Comparison of ENCODE assay signal across 22 cellular contexts in the genomic region with DNA sequence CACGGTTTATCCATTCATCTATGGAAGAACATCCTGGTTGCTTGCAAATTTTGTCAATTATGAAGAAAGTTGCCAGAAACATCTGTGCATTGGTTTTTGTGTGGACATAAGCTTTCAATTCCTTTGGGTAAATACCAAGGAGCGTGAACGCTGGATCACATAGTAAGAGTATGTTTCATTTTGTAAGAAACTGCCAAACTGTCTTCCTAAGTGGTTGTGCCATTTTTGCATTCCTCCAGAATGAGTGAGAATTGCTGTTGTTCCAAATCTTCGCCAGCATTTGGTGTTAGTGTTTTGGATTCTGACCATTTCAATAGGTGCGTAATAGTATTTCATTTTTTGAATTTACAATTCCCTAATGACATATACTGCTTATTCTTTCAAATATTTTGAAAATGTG.
"Had no signal": no experiment of that assay in that cellular context is flagged by ENCODE, and none has a peak within 500 bp of the region (broad histone marks: within the 10 kb centered on the region; RNA-seq: fewer than 3 reads in every experiment).

No MANE protein-coding gene starts in this region.

- DNase-seq: Karpas-422, KG1, MG63, NCI-H1092, NCI-H1105 treated with DMSO at 0.1 percent for 48 hours, NCI-H1417 treated with DMSO at 0.1 percent for 48 hours, NCI-H146, NCI-H1694 treated with DMSO at 0.1 percent for 48 hours, NCI-H1930, NCI-H2081, NCI-H2107, NCI-H226, NCI-H446, NCI-H510A, NCI-H524 treated with DMSO at 0.1 percent for 48 hours, NCI-H69, NCI-H774, Right ventricle myocardium superior, RPMI8226, SK-N-SH, SW 1271, T-cell had no signal

- H3K9me2 ChIP-seq: SK-N-SH had no signal

- ATAC-seq: T-cell had no signal

- H3K9me3 ChIP-seq: MG63, SK-N-SH had no signal

- H3K36me3 ChIP-seq: MG63 had no signal

- H3K4me2 ChIP-seq: SK-N-SH had no signal

- H3K4me3 ChIP-seq: MG63 had no signal

- H3K9ac ChIP-seq: SK-N-SH had no signal

- H3K27me3 ChIP-seq: MG63 had no signal
